8 cellular contexts compared by ENCODE assay signal in the genomic region with DNA sequence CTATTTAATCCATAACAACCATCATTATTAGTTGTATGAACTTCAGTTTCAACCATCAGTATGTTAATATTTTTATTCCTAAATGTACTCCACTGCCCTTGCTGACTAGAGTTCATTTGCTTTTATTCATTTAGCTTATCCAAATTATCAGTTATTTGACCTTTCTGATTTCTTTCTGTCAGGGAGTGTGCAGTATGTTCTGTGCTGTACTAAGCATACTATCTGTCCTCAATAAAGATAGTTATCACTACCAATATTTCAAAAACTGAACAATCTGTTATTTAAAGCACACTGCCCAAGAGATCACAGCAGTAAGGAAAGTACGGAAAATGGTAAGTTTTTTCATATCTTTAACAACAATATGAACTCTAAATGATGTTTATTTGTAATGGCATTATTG.
"Had no signal": no experiment of that assay in that cellular context is flagged by ENCODE, and none has a peak within 500 bp of the region (broad histone marks: within the 10 kb centered on the region; RNA-seq: fewer than 3 reads in every experiment).

No MANE protein-coding gene starts in this region.

- FAIRE-seq: H1, H54, HTR-8/SVneo had no signal

- H3K27ac Mint-ChIP-seq: GM23338, H9 had no signal

- H3K4me3 ChIP-seq: GM23338 had no signal

- H2AFZ ChIP-seq: GM23338 had no signal

- H3K27me3 Mint-ChIP-seq: IgD-negative memory B cell had no signal

- H3K4me3 Mint-ChIP-seq: GM23338, H9, IgD-negative memory B cell had no signal

- ATAC-seq: GM23338 had no signal

- H3K4me2 ChIP-seq: GM23338 had no signal

- DNase-seq: H9, HCEC 1CT, KBM-7 had no signal
